In the genomic region with DNA sequence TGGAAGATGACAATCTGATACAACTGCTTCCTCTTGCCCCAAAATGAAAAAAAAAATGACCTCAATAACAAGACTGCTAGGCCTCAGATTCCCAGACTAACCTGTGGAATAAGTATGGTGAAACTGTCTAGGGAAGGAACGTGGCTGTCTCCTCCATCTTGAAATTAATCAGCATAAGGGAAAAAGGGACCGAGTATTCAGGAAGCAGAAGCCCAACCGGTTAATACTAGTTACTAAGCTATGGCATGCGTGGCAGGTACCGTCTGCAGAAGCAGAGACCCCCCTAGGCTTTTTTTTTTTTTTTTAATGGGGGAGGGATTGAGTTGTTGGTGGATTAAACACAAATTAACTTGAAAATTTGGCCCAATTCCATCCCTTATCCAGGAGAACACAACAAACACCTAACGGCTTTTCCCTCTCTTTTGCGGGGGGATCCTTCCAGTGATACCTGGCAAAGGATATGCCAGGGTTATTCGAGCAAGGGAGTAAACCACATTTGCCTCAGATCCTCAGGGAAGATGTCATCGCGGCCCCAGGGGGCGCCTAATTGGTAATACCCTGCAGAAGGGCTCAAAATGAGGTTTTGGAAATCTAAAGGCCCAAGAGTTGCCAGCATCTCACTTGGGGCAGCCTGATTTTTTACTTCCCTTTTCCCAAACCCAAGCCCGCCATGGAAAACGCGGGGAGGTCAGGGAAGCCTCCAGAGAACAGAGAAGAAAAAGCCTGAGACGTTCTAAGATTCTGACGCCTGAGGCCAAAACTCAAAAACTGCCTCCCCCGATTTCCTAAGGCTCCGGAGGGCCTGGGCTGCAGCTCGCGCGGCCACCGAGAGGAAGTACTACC, we compare ENCODE assay signal across 8 cellular contexts. TPM values are rescaled to one million over a fixed set of nuclear protein-coding genes. Genes with fewer than 3 reads are reported as not detected.
A peak's percentile ranks its signal among the peaks of the same experiment; 100 is the strongest.
DNase-seq lines count a peak whose midpoint lies in the region; ATAC-seq, FAIRE-seq and TF ChIP-seq lines count a peak whose summit lies in the region.

No MANE protein-coding gene starts in this region.

- H3K27ac Mint-ChIP-seq in brain: peak overlapping the region; percentile 99 to 100 (median 99)
- H3K27ac Mint-ChIP-seq in stimulated activated naive B cell treated with anti-CD40 and anti-IgM and Interleukin-4, amounts not matched to agents 10 μg/mL and 1 μg/mL and 100 μg/mL, for 72 hours: peak overlapping the region; percentile 100

- H3K27me3 Mint-ChIP-seq in brain: peaks cover 8% of the 10 kb centered on the region
- no peaks in the 10 kb centered on the region for H3K27me3 Mint-ChIP-seq in stimulated activated naive B cell treated with anti-CD40 and anti-IgM and Interleukin-4, amounts not matched to agents 10 μg/mL and 1 μg/mL and 100 μg/mL, for 72 hours

- H3K36me3 Mint-ChIP-seq in brain: peaks cover 22% of the 10 kb centered on the region
- H3K36me3 Mint-ChIP-seq in stimulated activated naive B cell treated with anti-CD40 and anti-IgM and Interleukin-4, amounts not matched to agents 10 μg/mL and 1 μg/mL and 100 μg/mL, for 72 hours: peaks cover 4 to 11% of the 10 kb centered on the region in 2 donors

- ATAC-seq in HG03280 (IDR thresholded peaks at IDR 0.05; ENCODE audit: unreplicated experiment): peak; percentile 5
- no peak for ATAC-seq in stimulated activated naive B cell treated with anti-CD40 and anti-IgM and Interleukin-4, amounts not matched to agents 10 μg/mL and 1 μg/mL and 100 μg/mL, for 72 hours (replicated peaks)
- no peak for ATAC-seq in HG03045 (IDR thresholded peaks at IDR 0.05; ENCODE audit: unreplicated experiment)

- peaks cover 34% of the 10 kb centered on the region for H3K79me2 ChIP-seq in OCI-LY1 (ENCODE audit: insufficient read depth, low read length)
- peaks cover 50% of the 10 kb centered on the region for H3K79me2 ChIP-seq in keratinocyte (ENCODE audit: control insufficient read depth, insufficient read depth, low read length)

- peak overlapping the region; percentile 90 for H3K27ac ChIP-seq in OCI-LY1 (ENCODE audit: low read depth, low read length, poor library complexity, severe bottlenecking)
- peak overlapping the region; percentile 85 for H3K27ac ChIP-seq in keratinocyte (ENCODE audit: control insufficient read depth, insufficient read depth, low read length)

- H3K4me1 ChIP-seq in OCI-LY1 (ENCODE audit: insufficient read depth, low read length, severe bottlenecking): peaks cover 12% of the 10 kb centered on the region
- H3K4me1 ChIP-seq in keratinocyte (ENCODE audit: control insufficient read depth, extremely low read depth, insufficient read depth, low read length): no peaks in the 10 kb centered on the region

- dilution Hi-C loops in keratinocyte (cut with MboI; ENCODE audit: extremely low pct_ligation_motif_present, low sequenced_read_pairs): no loop called here

- H3K9me3 ChIP-seq in OCI-LY1 (ENCODE audit: low read length) (no peaks in the 10 kb centered on the region), keratinocyte (ENCODE audit: control insufficient read depth, low read depth, low read length) (no peaks in the 10 kb centered on the region)

- FAIRE-seq in keratinocyte (lab: Jason Lieb, UNC) (no peak), H54 (lab: Jason Lieb, UNC) (no peak)

- no peaks in the 10 kb centered on the region for H3F3A ChIP-seq in OCI-LY1 (ENCODE audit: insufficient read depth, low read length)

- peak; percentile 72 for DNase-seq in DMS 273 (lab: John Stamatoyannopoulos, UW; ENCODE audit: unreplicated experiment)
- no peak for DNase-seq in keratinocyte (ENCODE audit: low read depth, low spot score)
- DNase-seq in stimulated activated naive B cell treated with anti-CD40 and anti-IgM and Interleukin-4, amounts not matched to agents 10 μg/mL and 1 μg/mL and 100 μg/mL, for 72 hours: no peak
- no peak for DNase-seq in H54 (ENCODE audit: insufficient read length, low spot score)

- no peaks in the 10 kb centered on the region for H3K27me3 ChIP-seq in OCI-LY1 (ENCODE audit: insufficient read depth, low read length)
- H3K27me3 ChIP-seq in keratinocyte (ENCODE audit: control insufficient read depth, extremely low read depth, insufficient read depth, low read length): no peaks in the 10 kb centered on the region

- peak; percentile 9; the same call in 1 of the 2 replicates for TF ChIP-seq CTCF in OCI-LY1 (IDR thresholded peaks at IDR 0.05; ENCODE audit: low read length)
- no peak for TF ChIP-seq CTCF in brain (conservative IDR thresholded peaks at IDR 0.05)
- TF ChIP-seq CTCF in keratinocyte (optimal IDR thresholded peaks at IDR 0.05 in 1 of 3, IDR thresholded peaks at IDR 0.05 in 1 of 3, conservative IDR thresholded peaks at IDR 0.05 in 1 of 3; ENCODE audit: extremely low read depth in 1 of 3, insufficient read depth in 2 of 3, low read length in 3 of 3): no peak

- peaks cover 0 to 5% (median 0%) of the 10 kb centered on the region in 5 experiments for H3K9me3 Mint-ChIP-seq in brain
- no peaks in the 10 kb centered on the region for H3K9me3 Mint-ChIP-seq in stimulated activated naive B cell treated with anti-CD40 and anti-IgM and Interleukin-4, amounts not matched to agents 10 μg/mL and 1 μg/mL and 100 μg/mL, for 72 hours

- H3K9me1 ChIP-seq in keratinocyte (ENCODE audit: control insufficient read depth, extremely low read depth, insufficient read depth, low read length): no peaks in the 10 kb centered on the region

- TF ChIP-seq POLR2A in H54 (IDR thresholded peaks at IDR 0.05; ENCODE audit: low read depth, low read length): no peak

- H3K4me3 ChIP-seq in OCI-LY1 (ENCODE audit: low read depth, low read length, poor library complexity, severe bottlenecking) (peak overlapping the region; percentile 81), keratinocyte (ENCODE audit: control insufficient read depth in 2 of 3, extremely low read depth in 1 of 3, insufficient read depth in 2 of 3, low read depth in 1 of 3, low read length in 3 of 3) (peak overlapping the region; percentile 65 to 77 (median 70))

- H3K4me3 Mint-ChIP-seq in brain: peak overlapping the region; percentile 87 to 99 (median 97)
- peak overlapping the region; percentile 98 to 100 for H3K4me3 Mint-ChIP-seq in stimulated activated naive B cell treated with anti-CD40 and anti-IgM and Interleukin-4, amounts not matched to agents 10 μg/mL and 1 μg/mL and 100 μg/mL, for 72 hours

- peaks cover 14% of the 10 kb centered on the region for H3K4me1 Mint-ChIP-seq in brain
- H3K4me1 Mint-ChIP-seq in stimulated activated naive B cell treated with anti-CD40 and anti-IgM and Interleukin-4, amounts not matched to agents 10 μg/mL and 1 μg/mL and 100 μg/mL, for 72 hours: peaks cover 4 to 9% of the 10 kb centered on the region in 2 donors

- H4K20me1 ChIP-seq in OCI-LY1 (ENCODE audit: insufficient read depth, low read length) (no peaks in the 10 kb centered on the region), keratinocyte (ENCODE audit: control insufficient read depth, extremely low read depth, insufficient read depth, low read length) (no peaks in the 10 kb centered on the region)

- H3K36me3 ChIP-seq in OCI-LY1 (ENCODE audit: insufficient read depth, low read length): peaks cover 36% of the 10 kb centered on the region
- no peaks in the 10 kb centered on the region for H3K36me3 ChIP-seq in keratinocyte (ENCODE audit: control insufficient read depth in 2 of 2, extremely low read depth in 1 of 2, insufficient read depth in 2 of 2, low read length in 2 of 2)

- no peaks in the 10 kb centered on the region for H3K9me2 ChIP-seq in OCI-LY1 (ENCODE audit: low read depth, low read length)

- H2AFZ ChIP-seq in OCI-LY1 (ENCODE audit: low read length): no peak overlapping the region
- no peak overlapping the region for H2AFZ ChIP-seq in keratinocyte (ENCODE audit: control insufficient read depth, low read length)

- peak overlapping the region; percentile 76 for H3K4me2 ChIP-seq in OCI-LY1 (ENCODE audit: low read length)
- H3K4me2 ChIP-seq in keratinocyte (ENCODE audit: control insufficient read depth, extremely low read depth, insufficient read depth, low read depth, low read length): peak overlapping the region; percentile 74

- peak overlapping the region; percentile 77 for H3K9ac ChIP-seq in OCI-LY1 (ENCODE audit: low read length)
- H3K9ac ChIP-seq in keratinocyte (ENCODE audit: control insufficient read depth, extremely low read depth, insufficient read depth, low read length): peak overlapping the region; percentile 95

RNA-seq across cellular contexts. Expression of gene RLIM, which starts 0.9 kb away (rescaled TPM):
- 10.1 TPM for polyA plus RNA-seq in brain (ENCODE audit: insufficient read depth, low read depth, low replicate concordance)
- 16.7 to 23.8 TPM (median 17.5 TPM) in 3 replicates for polyA plus RNA-seq in keratinocyte
- 15.8 TPM for polyA plus RNA-seq in keratinocyte (2011; ENCODE audit: low read depth)
- polyA plus RNA-seq in keratinocyte (2011; cell fraction: cytosol; rRNA removed): 9.5 and 18.5 TPM in 2 replicates
- 20.8 and 27.3 TPM in 2 replicates for polyA plus RNA-seq in keratinocyte (2011; cell fraction: nucleus; rRNA removed)
- polyA plus RNA-seq in keratinocyte (2012; ENCODE audit: low replicate concordance): 11.7 and 16.6 TPM in 2 replicates
- polyA minus RNA-seq in keratinocyte: 8.9 to 64.7 TPM (median 32.1 TPM) in 3 replicates
- 32.2 TPM for polyA minus RNA-seq in keratinocyte (2011; cell fraction: cytosol; rRNA and poly(A)+ RNA removed)
- 30.2 and 69.2 TPM in 2 replicates for polyA minus RNA-seq in keratinocyte (2011; cell fraction: nucleus; rRNA and poly(A)+ RNA removed)
